In the genomic region with DNA sequence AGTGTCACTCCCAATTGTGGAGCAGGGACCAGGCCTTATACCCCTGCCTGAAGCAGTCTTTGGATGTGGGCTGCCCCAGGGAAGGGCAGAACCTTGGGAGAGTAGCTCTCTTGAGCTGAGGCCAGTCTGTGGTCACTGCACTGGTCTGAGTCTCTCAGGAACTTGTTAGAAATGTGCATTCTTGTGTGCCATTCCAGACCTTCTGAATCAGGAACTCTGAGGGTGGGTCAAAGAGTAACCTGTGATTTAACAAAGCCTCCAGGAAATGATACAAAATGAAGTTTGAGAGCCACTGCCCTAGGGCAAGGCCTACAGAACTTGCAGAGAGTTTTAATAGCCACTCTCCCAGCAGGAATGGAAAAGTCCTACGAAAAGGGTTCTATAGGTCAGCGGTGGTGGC, we compare ENCODE assay signal across 16 cellular contexts.
"Had no signal": no experiment of that assay in that cellular context is flagged by ENCODE, and none has a peak within 500 bp of the region (broad histone marks: within the 10 kb centered on the region; RNA-seq: fewer than 3 reads in every experiment).

No MANE protein-coding gene starts in this region.

- H3K4me1 ChIP-seq: colonic mucosa had no signal

- H3K79me2 ChIP-seq: parathyroid adenoma had no signal

- H3K27ac ChIP-seq: ascending aorta, colonic mucosa, heart right ventricle, neural progenitor cell, parathyroid adenoma had no signal

- H3K9me3 Mint-ChIP-seq: activated CD8-positive, alpha-beta T cell treated with anti-CD3 and anti-CD28 coated beads for 36 hours; mesothelial cell of epicardium; neural progenitor cell; stimulated activated memory B cell treated with anti-CD40 and anti-IgM and Interleukin-4, amounts not matched to agents 10 μg/mL and 1 μg/mL and 100 μg/mL, for 72 hours; type B pancreatic cell had no signal

- H3K4me3 ChIP-seq: ascending aorta, colonic mucosa, heart right ventricle, neural progenitor cell had no signal

- H3K27ac Mint-ChIP-seq: activated CD8-positive, alpha-beta T cell treated with anti-CD3 and anti-CD28 coated beads for 36 hours; mesothelial cell of epicardium; neural progenitor cell; stimulated activated memory B cell treated with anti-CD40 and anti-IgM and Interleukin-4, amounts not matched to agents 10 μg/mL and 1 μg/mL and 100 μg/mL, for 72 hours; type B pancreatic cell had no signal

- H3K36me3 ChIP-seq: ascending aorta, colonic mucosa, heart right ventricle, neural progenitor cell had no signal

- H3K36me3 Mint-ChIP-seq: mesothelial cell of epicardium; neural progenitor cell; stimulated activated memory B cell treated with anti-CD40 and anti-IgM and Interleukin-4, amounts not matched to agents 10 μg/mL and 1 μg/mL and 100 μg/mL, for 72 hours; type B pancreatic cell had no signal

- FAIRE-seq: frontal cortex, kidney had no signal

- H3K4me3 Mint-ChIP-seq: activated CD8-positive, alpha-beta T cell treated with anti-CD3 and anti-CD28 coated beads for 36 hours; mesothelial cell of epicardium; neural progenitor cell; stimulated activated memory B cell treated with anti-CD40 and anti-IgM and Interleukin-4, amounts not matched to agents 10 μg/mL and 1 μg/mL and 100 μg/mL, for 72 hours; type B pancreatic cell had no signal

- H3K27me3 ChIP-seq: ascending aorta, colonic mucosa, heart right ventricle, neural progenitor cell had no signal

- DNase-seq: activated CD4-positive, alpha-beta T cell treated with anti-CD3 and anti-CD28 coated beads for 4 hours; activated CD8-positive, alpha-beta memory T cell treated with anti-CD3 and anti-CD28 coated beads, Interleukin-2, amount 50 U/mL, for 48 hours; activated CD8-positive, alpha-beta T cell treated with anti-CD3 and anti-CD28 coated beads for 36 hours; colonic mucosa; heart right ventricle; kidney; right cardiac atrium; substantia nigra; T-helper 1 cell had no signal

- H3K9ac ChIP-seq: neural progenitor cell, parathyroid adenoma had no signal

- H3K27me3 Mint-ChIP-seq: activated CD8-positive, alpha-beta T cell treated with anti-CD3 and anti-CD28 coated beads for 36 hours; stimulated activated memory B cell treated with anti-CD40 and anti-IgM and Interleukin-4, amounts not matched to agents 10 μg/mL and 1 μg/mL and 100 μg/mL, for 72 hours; type B pancreatic cell had no signal

- H3K4me1 Mint-ChIP-seq: stimulated activated memory B cell treated with anti-CD40 and anti-IgM and Interleukin-4, amounts not matched to agents 10 μg/mL and 1 μg/mL and 100 μg/mL, for 72 hours had no signal

- H3K4me2 ChIP-seq: neural progenitor cell had no signal
